In the genomic region with DNA sequence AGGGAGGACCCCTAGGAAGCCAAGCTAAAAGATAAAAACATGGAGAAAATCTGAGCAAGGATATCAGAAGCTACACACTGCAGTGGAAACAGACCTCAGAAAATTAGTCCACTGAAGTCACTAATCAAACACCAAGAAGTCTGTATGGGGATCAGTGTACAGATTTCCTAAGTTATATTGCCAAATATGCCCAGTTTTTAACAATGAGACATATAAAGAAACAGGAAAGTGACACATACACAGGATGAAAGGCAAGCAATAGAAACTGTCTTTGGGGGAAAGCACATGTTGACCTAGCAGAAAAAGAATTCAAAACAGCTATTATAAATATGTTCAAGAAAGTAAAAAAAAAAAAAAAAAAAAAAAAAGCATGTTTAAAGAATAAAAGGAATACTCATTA, we compare ENCODE assay signal across 35 cellular contexts.
"Had no signal": no experiment of that assay in that cellular context is flagged by ENCODE, and none has a peak within 500 bp of the region (broad histone marks: within the 10 kb centered on the region; RNA-seq: fewer than 3 reads in every experiment).

No MANE protein-coding gene starts in this region.

- H3K27ac Mint-ChIP-seq: activated CD4-positive, alpha-beta memory T cell treated with anti-CD3 and anti-CD28 coated beads, Interleukin-2, amount 10 ng/mL, durations not matched to agents 7 days and 5 days; activated CD8-positive, alpha-beta memory T cell treated with anti-CD3 and anti-CD28 coated beads, Interleukin-2, amount 10 ng/mL, durations not matched to agents 7 days and 5 days; activated naive CD8-positive, alpha-beta T cell treated with anti-CD3 and anti-CD28 coated beads for 36 hours; activated T-cell treated with anti-CD3 and anti-CD28 coated beads, Interleukin-2, amount 50 U/mL, for 72 hours; activated T-helper 17 cell treated with anti-CD3 and anti-CD28 coated beads, Interleukin-2, amount 50 U/mL, for 72 hours had no signal

- H3K4me1 Mint-ChIP-seq: activated CD4-positive, alpha-beta memory T cell treated with anti-CD3 and anti-CD28 coated beads, Interleukin-2, amount 10 ng/mL, durations not matched to agents 7 days and 5 days; activated CD8-positive, alpha-beta memory T cell treated with anti-CD3 and anti-CD28 coated beads, Interleukin-2, amount 10 ng/mL, durations not matched to agents 7 days and 5 days; activated naive CD8-positive, alpha-beta T cell treated with anti-CD3 and anti-CD28 coated beads for 36 hours; activated T-helper 17 cell treated with anti-CD3 and anti-CD28 coated beads, Interleukin-2, amount 50 U/mL, for 72 hours had no signal

- H2AFZ ChIP-seq: PC-9 had no signal

- ATAC-seq: activated CD8-positive, alpha-beta memory T cell treated with anti-CD3 and anti-CD28 coated beads, Interleukin-2, amount 10 ng/mL, durations not matched to agents 7 days and 5 days; activated T-cell treated with anti-CD3 and anti-CD28 coated beads, Interleukin-2, amount 50 U/mL, for 72 hours; activated T-helper 17 cell treated with anti-CD3 and anti-CD28 coated beads, Interleukin-2, amount 50 U/mL, for 72 hours; Right ventricle myocardium inferior had no signal

- H3K27ac ChIP-seq: KMS-11, PC-9, RWPE1, WERI-Rb-1 had no signal

- H3K36me3 ChIP-seq: WERI-Rb-1 had no signal

- DNase-seq: activated CD4-positive, alpha-beta memory T cell treated with anti-CD3 and anti-CD28 coated beads, Interleukin-2, amount 10 ng/mL, durations not matched to agents 7 days and 5 days; activated CD4-positive, alpha-beta T cell treated with anti-CD3 and anti-CD28 coated beads for 1 hour; activated CD4-positive, alpha-beta T cell treated with anti-CD3 and anti-CD28 coated beads for 48 hours; activated CD4-positive, CD25-positive, alpha-beta regulatory T cell; activated CD8-positive, alpha-beta memory T cell treated with anti-CD3 and anti-CD28 coated beads for 24 hours; activated CD8-positive, alpha-beta memory T cell treated with anti-CD3 and anti-CD28 coated beads, Interleukin-2, amount 10 ng/mL, durations not matched to agents 7 days and 5 days; activated CD8-positive, alpha-beta memory T cell treated with anti-CD3 and anti-CD28 coated beads, Interleukin-2, amount 50 U/mL, for 48 hours; activated effector memory CD4-positive, alpha-beta T cell treated with anti-CD3 and anti-CD28 coated beads, Interleukin-2, amount 50 U/mL, for 16 hours; activated naive CD4-positive, alpha-beta T cell; activated naive CD4-positive, alpha-beta T cell treated with anti-CD3 and anti-CD28 coated beads, Interleukin-2, amount 50 U/mL, for 16 hours; activated naive CD8-positive, alpha-beta T cell treated with anti-CD3 and anti-CD28 coated beads for 36 hours; activated T-cell treated with anti-CD3 and anti-CD28 coated beads, Interleukin-2, amount 50 U/mL, for 72 hours; amniotic stem cell; aorta; MM.1S; NCI-H1092 treated with DMSO at 0.1 percent for 48 hours; NCI-H1417; NCI-H146; NCI-H187; NCI-H2029 treated with DMSO at 0.1 percent for 48 hours; NCI-H2107; NCI-H2171; NCI-H510A; NCI-H526; NCI-H748 treated with DMSO at 0.1 percent for 48 hours; NK-92 treated with Interleukin-12 subunit alpha and Interleukin-12 subunit beta, amount 100 ng/mL, for 24 hours; PC-9; SIG-M5; T1000; WERI-Rb-1 had no signal

- H3K27me3 Mint-ChIP-seq: activated CD4-positive, alpha-beta memory T cell treated with anti-CD3 and anti-CD28 coated beads, Interleukin-2, amount 10 ng/mL, durations not matched to agents 7 days and 5 days; activated CD8-positive, alpha-beta memory T cell treated with anti-CD3 and anti-CD28 coated beads, Interleukin-2, amount 10 ng/mL, durations not matched to agents 7 days and 5 days; activated naive CD8-positive, alpha-beta T cell treated with anti-CD3 and anti-CD28 coated beads for 36 hours; activated T-helper 17 cell treated with anti-CD3 and anti-CD28 coated beads, Interleukin-2, amount 50 U/mL, for 72 hours had no signal

- H3K36me3 Mint-ChIP-seq: activated CD8-positive, alpha-beta memory T cell treated with anti-CD3 and anti-CD28 coated beads, Interleukin-2, amount 10 ng/mL, durations not matched to agents 7 days and 5 days; activated naive CD8-positive, alpha-beta T cell treated with anti-CD3 and anti-CD28 coated beads for 36 hours had no signal

- H3K9ac ChIP-seq: KMS-11 had no signal

- FAIRE-seq: RCC 7860 had no signal

- H3K4me2 ChIP-seq: KMS-11, PC-9 had no signal

- H3K9me3 Mint-ChIP-seq: activated CD4-positive, alpha-beta memory T cell treated with anti-CD3 and anti-CD28 coated beads, Interleukin-2, amount 10 ng/mL, durations not matched to agents 7 days and 5 days; activated naive CD8-positive, alpha-beta T cell treated with anti-CD3 and anti-CD28 coated beads for 36 hours; activated T-helper 17 cell treated with anti-CD3 and anti-CD28 coated beads, Interleukin-2, amount 50 U/mL, for 72 hours had no signal

- H3K4me3 Mint-ChIP-seq: activated CD4-positive, alpha-beta memory T cell treated with anti-CD3 and anti-CD28 coated beads, Interleukin-2, amount 10 ng/mL, durations not matched to agents 7 days and 5 days; activated CD8-positive, alpha-beta memory T cell treated with anti-CD3 and anti-CD28 coated beads, Interleukin-2, amount 10 ng/mL, durations not matched to agents 7 days and 5 days; activated naive CD8-positive, alpha-beta T cell treated with anti-CD3 and anti-CD28 coated beads for 36 hours; activated T-cell treated with anti-CD3 and anti-CD28 coated beads, Interleukin-2, amount 50 U/mL, for 72 hours; activated T-helper 17 cell treated with anti-CD3 and anti-CD28 coated beads, Interleukin-2, amount 50 U/mL, for 72 hours had no signal

- H3K4me3 ChIP-seq: PC-9 had no signal
